ENCODE assay signal across 8 cellular contexts in genomic region chr19:57063070-57063469, GRCh38. TPM values are rescaled to one million over a fixed set of nuclear protein-coding genes. Genes with fewer than 3 reads are reported as not detected.
"Had no signal": no experiment of that assay in that cellular context is flagged by ENCODE, and none has a peak within 500 bp of the region (broad histone marks: within the 10 kb centered on the region; RNA-seq: fewer than 3 reads in every experiment).

No MANE protein-coding gene starts in this region.

- FAIRE-seq: G401.6, GM12878, GM12891, GM12892, GM18507, GM19239 had no signal

- ATAC-seq: GM12878 had no signal

- H3K4me3 ChIP-seq: GM12878 had no signal

- DNase-seq: GDM1, GF-D8 had no signal

RNA-seq across cellular contexts. Expression of gene USP29, which starts 56.7 kb away (rescaled TPM):
- total RNA-seq: GM12878 had no signal
- polyA plus RNA-seq: GM12878 had no signal
